7 cellular contexts compared by ENCODE assay signal in genomic region chr12:49264466-49264872, GRCh38.
DNase-seq lines count a peak whose midpoint lies in the region; ATAC-seq lines count a peak whose summit lies in the region.

No MANE protein-coding gene starts in this region.

- H3K36me3 ChIP-seq in adipocyte (ENCODE audit: control insufficient read depth, insufficient read depth, low read length, severe bottlenecking): peaks cover 17% of the 10 kb centered on the region

- H3K27me3 ChIP-seq in adipocyte (replicated peaks; ENCODE audit: control insufficient read depth, insufficient read depth, low read length): no peaks in the 10 kb centered on the region

- H3K4me1 ChIP-seq in adipocyte (ENCODE audit: control insufficient read depth, insufficient read depth, low read length): peaks cover 64% of the 10 kb centered on the region

- H3K9ac ChIP-seq in adipocyte (ENCODE audit: low read length): peak overlapping the region; percentile 99

- H3K9me3 ChIP-seq in adipocyte (ENCODE audit: control insufficient read depth, low read length): no peaks in the 10 kb centered on the region

- peak overlapping the region; percentile 96 for H3K4me3 ChIP-seq in adipocyte (ENCODE audit: low read length)

- DNase-seq in HCEC 1CT (peak; percentile 25), NCI-H2196 (lab: John Stamatoyannopoulos, UW; ENCODE audit: unreplicated experiment) (peak; percentile 59), adipocyte (ENCODE audit: low read depth) (peak; percentile 69), iPS-NIHi7 (ENCODE audit: extremely low spot score) (peak; percentile 67), NOMO-1 treated with dmso at 0.1 percent for 144 hours (lab: John Stamatoyannopoulos, UW; ENCODE audit: unreplicated experiment) (no peak)
- DNase-seq in stimulated activated CD4-positive, alpha-beta T cell treated with anti-CD3 and anti-CD28 coated beads, Interleukin-4, amount 100 ng/mL, for 1 hour: peak; percentile 52

- ATAC-seq in GM18511 (IDR thresholded peaks at IDR 0.05; ENCODE audit: unreplicated experiment): peak; percentile 23
